12 cellular contexts compared by ENCODE assay signal in the genomic region with DNA sequence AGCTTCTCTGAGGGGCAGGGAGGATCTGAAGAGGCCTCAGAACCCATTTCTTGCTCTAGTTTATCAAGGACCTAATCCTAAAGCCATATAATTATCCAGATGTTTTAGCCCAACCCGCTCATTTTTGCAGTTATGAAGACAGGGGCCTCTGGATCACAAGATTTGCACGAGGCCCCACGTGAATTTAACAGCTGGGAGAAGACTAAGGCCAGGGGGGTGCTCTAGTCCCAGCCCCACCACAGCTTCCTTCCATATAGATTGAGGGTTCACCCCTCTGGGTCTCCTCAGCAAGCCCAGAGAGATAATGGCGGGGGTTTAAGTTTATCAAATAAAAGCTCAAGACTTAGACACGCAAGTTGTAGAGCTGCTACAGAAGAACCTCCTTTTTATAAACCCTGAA. TPM values are rescaled to one million over a fixed set of nuclear protein-coding genes. Genes with fewer than 3 reads are reported as not detected.
A peak's percentile ranks its signal among the peaks of the same experiment; 100 is the strongest.
DNase-seq lines count a peak whose midpoint lies in the region; ATAC-seq and TF ChIP-seq lines count a peak whose summit lies in the region.
"Had no signal": no experiment of that assay in that cellular context is flagged by ENCODE, and none has a peak within 500 bp of the region (broad histone marks: within the 10 kb centered on the region; RNA-seq: fewer than 3 reads in every experiment).

No MANE protein-coding gene starts in this region.

- peaks cover 6% of the 10 kb centered on the region; the same call in 1 of the 2 replicates for H3K9me3 ChIP-seq in SJSA1 (replicated peaks)
- peaks cover 0 to 7% of the 10 kb centered on the region in 2 donors for H3K9me3 ChIP-seq in esophagus (ENCODE audit: control insufficient read depth in 2 of 2, insufficient read depth in 1 of 2, low read depth in 1 of 2, low read length in 1 of 2)
- no peaks in the 10 kb centered on the region for H3K9me3 ChIP-seq in neural cell (ENCODE audit: low read length)
- H3K9me3 ChIP-seq in tibial artery, result no peaks in the 10 kb centered on the region
- H3K9me3 ChIP-seq in CD8-positive, alpha-beta T cell (ENCODE audit: low read length), result no peaks in the 10 kb centered on the region

- H3K4me1 Mint-ChIP-seq in stimulated activated effector memory CD8-positive, alpha-beta T cell treated with anti-CD3 and anti-CD28 coated beads, Interleukin-12 subunit alpha, Interleukin-12 subunit beta, amount 100 ng/mL, for 72 hours, result peaks cover 12% of the 10 kb centered on the region
- H3K4me1 Mint-ChIP-seq in CD8-positive, alpha-beta T cell (ENCODE audit: low read depth), result peaks cover 15% of the 10 kb centered on the region

- H3K9me3 Mint-ChIP-seq in stimulated activated effector memory CD8-positive, alpha-beta T cell treated with anti-CD3 and anti-CD28 coated beads, Interleukin-12 subunit alpha, Interleukin-12 subunit beta, amount 100 ng/mL, for 72 hours, result peaks cover 2% of the 10 kb centered on the region
- peaks cover 6% of the 10 kb centered on the region for H3K9me3 Mint-ChIP-seq in CD8-positive, alpha-beta T cell

- ATAC-seq in stimulated activated effector memory CD8-positive, alpha-beta T cell treated with anti-CD3 and anti-CD28 coated beads, Interleukin-12 subunit alpha, Interleukin-12 subunit beta, amount 100 ng/mL, for 72 hours, result no peak
- ATAC-seq in CD8-positive, alpha-beta T cell, result no peak
- ATAC-seq in HG02623 (IDR thresholded peaks at IDR 0.05; ENCODE audit: unreplicated experiment), result no peak
- ATAC-seq: activated CD4-positive, CD25-positive, alpha-beta regulatory T cell treated with anti-CD3 and anti-CD28 coated beads, Interleukin-2, amount 50 U/mL, for 24 hours; HCT116 had no signal

- no peaks in the 10 kb centered on the region for H3F3A ChIP-seq in neural cell (ENCODE audit: insufficient read depth, low read length, poor library complexity, severe bottlenecking)

- H3K4me1 ChIP-seq in SJSA1 (replicated peaks) (peaks cover 63% of the 10 kb centered on the region), esophagus (ENCODE audit: control insufficient read depth in 2 of 2, insufficient read depth in 2 of 2, low read length in 1 of 2) (peaks cover 10 to 28% of the 10 kb centered on the region in 2 donors), tibial artery (peaks cover 6 to 68% (median 59%) of the 10 kb centered on the region in 4 donors)
- H3K4me1 ChIP-seq in CD8-positive, alpha-beta T cell (ENCODE audit: insufficient read depth, low read length), result peaks cover 21% of the 10 kb centered on the region

- WGBS in esophagus, 2 donors, result 72 to 73% methylated on average over 5 of the region's 5 CpGs

- CTCF ChIA-PET in CD8-positive, alpha-beta T cell (lab: Charles Lee), result no interaction called here

- no peaks in the 10 kb centered on the region for H3K9me2 ChIP-seq in neural cell (ENCODE audit: insufficient read depth, low read length)

- TF ChIP-seq RAD21 in neural cell (conservative IDR thresholded peaks at IDR 0.05), result no peak

- H3K4me3 ChIP-seq in SJSA1 (no peak overlapping the region), esophagus (ENCODE audit: low read depth in 1 of 2, low read length in 2 of 2) (no peak overlapping the region), neural cell (ENCODE audit: low read length) (no peak overlapping the region), tibial artery (no peak overlapping the region)
- no peak overlapping the region for H3K4me3 ChIP-seq in CD8-positive, alpha-beta T cell (ENCODE audit: low read depth, low read length)

- H3K27ac Mint-ChIP-seq in stimulated activated effector memory CD8-positive, alpha-beta T cell treated with anti-CD3 and anti-CD28 coated beads, Interleukin-12 subunit alpha, Interleukin-12 subunit beta, amount 100 ng/mL, for 72 hours, result no peak overlapping the region
- no peak overlapping the region for H3K27ac Mint-ChIP-seq in CD8-positive, alpha-beta T cell

- H3K4me2 ChIP-seq in neural cell (ENCODE audit: low read length), result no peak overlapping the region

- no peak overlapping the region for H2AFZ ChIP-seq in neural cell (ENCODE audit: low read depth, low read length)

- intact Hi-C loops in tibial artery (cut with DNase I; ENCODE audit: low total_unique reads), result no loop called here
- intact Hi-C loops in CD8-positive, alpha-beta T cell (cut with DNase I, micrococcal nuclease), result no loop called here

- DNase-seq in SJSA1 (ENCODE audit: low read depth in 1 of 2, low spot score in 2 of 2) (no peak), tibial artery (peak in 1 of 2 donors; percentile 25)
- no peak for DNase-seq in stimulated activated effector memory CD8-positive, alpha-beta T cell treated with anti-CD3 and anti-CD28 coated beads, Interleukin-12 subunit alpha, Interleukin-12 subunit beta, amount 100 ng/mL, for 72 hours (ENCODE audit: low spot score in 2 of 2)
- no peak for DNase-seq in CD8-positive, alpha-beta T cell
- DNase-seq: Calu3, MM.1S had no signal

- no peaks in the 10 kb centered on the region for H3K79me2 ChIP-seq in neural cell (replicated peaks; ENCODE audit: insufficient read depth, low read length)

- H3K27ac ChIP-seq in SJSA1, result peak overlapping the region; percentile 100
- peak overlapping the region; percentile 53 to 73 for H3K27ac ChIP-seq in esophagus (ENCODE audit: low read depth in 2 of 2, low read length in 1 of 2)
- peak overlapping the region; percentile 4 for H3K27ac ChIP-seq in neural cell (ENCODE audit: low read length)
- peak overlapping the region; percentile 92 to 94 for H3K27ac ChIP-seq in tibial artery
- H3K27ac ChIP-seq in CD8-positive, alpha-beta T cell (ENCODE audit: low read depth, low read length), result no peak overlapping the region

- TF ChIP-seq CTCF in neural cell (IDR thresholded peaks at IDR 0.05; ENCODE audit: poor library complexity, severe bottlenecking) (no peak), tibial artery (IDR thresholded peaks at IDR 0.05) (no peak)
- no peak for TF ChIP-seq CTCF in CD8-positive, alpha-beta T cell (IDR thresholded peaks at IDR 0.05)

- no peak overlapping the region for H3K4me3 Mint-ChIP-seq in stimulated activated effector memory CD8-positive, alpha-beta T cell treated with anti-CD3 and anti-CD28 coated beads, Interleukin-12 subunit alpha, Interleukin-12 subunit beta, amount 100 ng/mL, for 72 hours
- H3K4me3 Mint-ChIP-seq in CD8-positive, alpha-beta T cell, result no peak overlapping the region

- H4K20me1 ChIP-seq in neural cell (ENCODE audit: insufficient read depth), result no peaks in the 10 kb centered on the region

- H3K27me3 Mint-ChIP-seq in CD8-positive, alpha-beta T cell (ENCODE audit: low read depth), result no peaks in the 10 kb centered on the region

- TF ChIP-seq EP300 in neural cell (conservative IDR thresholded peaks at IDR 0.05; ENCODE audit: poor library complexity, severe bottlenecking), result no peak

- peak overlapping the region; percentile 29 for H3K9ac ChIP-seq in neural cell (ENCODE audit: low read length)

- no peaks in the 10 kb centered on the region for H3K36me3 Mint-ChIP-seq in stimulated activated effector memory CD8-positive, alpha-beta T cell treated with anti-CD3 and anti-CD28 coated beads, Interleukin-12 subunit alpha, Interleukin-12 subunit beta, amount 100 ng/mL, for 72 hours
- no peaks in the 10 kb centered on the region for H3K36me3 Mint-ChIP-seq in CD8-positive, alpha-beta T cell

- no peaks in the 10 kb centered on the region for H3K36me3 ChIP-seq in SJSA1
- H3K36me3 ChIP-seq in esophagus (ENCODE audit: control insufficient read depth in 2 of 2, insufficient read depth in 2 of 2, low read length in 1 of 2), result no peaks in the 10 kb centered on the region
- H3K36me3 ChIP-seq in neural cell (ENCODE audit: insufficient read depth, low read length), result no peaks in the 10 kb centered on the region
- no peaks in the 10 kb centered on the region for H3K36me3 ChIP-seq in tibial artery
- H3K36me3 ChIP-seq in CD8-positive, alpha-beta T cell (ENCODE audit: insufficient read depth, low read length), result no peaks in the 10 kb centered on the region

- no peaks in the 10 kb centered on the region for H3K27me3 ChIP-seq in SJSA1 (replicated peaks)
- no peaks in the 10 kb centered on the region for H3K27me3 ChIP-seq in esophagus (ENCODE audit: control insufficient read depth in 1 of 2, insufficient read depth in 2 of 2, low read length in 2 of 2)
- H3K27me3 ChIP-seq in neural cell (ENCODE audit: insufficient read depth, low read depth, low read length), result no peaks in the 10 kb centered on the region
- no peaks in the 10 kb centered on the region for H3K27me3 ChIP-seq in tibial artery
- no peaks in the 10 kb centered on the region for H3K27me3 ChIP-seq in CD8-positive, alpha-beta T cell (ENCODE audit: insufficient read depth, low read length)

- POLR2A ChIA-PET in CD8-positive, alpha-beta T cell (lab: Charles Lee), result no interaction called here

TF ChIP-seq in neural cell, 6 proteins besides CTCF, POLR2A, EP300 and RAD21 (continues in another document):
- no peak for TF ChIP-seq REST (IDR thresholded peaks at IDR 0.05; ENCODE audit: borderline replicate concordance)

RNA-seq across cellular contexts. Expression of gene CPA1, which starts 7.5 kb away (rescaled TPM):
- total RNA-seq in SJSA1 (2014; rRNA removed; shearing (Covaris generic)), result not detected in 2 replicates
- 1 to 10 TPM in 1 of 2 donors, under 1 TPM in 1; 0.20 to 1.1 TPM for polyA plus RNA-seq in esophagus
- not detected in 2 replicates for polyA plus RNA-seq in neural cell
- polyA minus RNA-seq in neural cell, result not detected in 2 replicates
- total RNA-seq in CD8-positive, alpha-beta T cell, result not detected
- total RNA-seq: Calu3 had no signal

RNA-seq across cellular contexts. Expression of gene CPA5, which starts 28.2 kb away (rescaled TPM):
- 0.87 TPM in 1 of 2 replicates, not detected in the other for total RNA-seq in SJSA1 (2014; rRNA removed; shearing (Covaris generic))
- polyA plus RNA-seq in esophagus (under 1 TPM; 0.01 to 0.04 TPM), neural cell (not detected in 2 replicates)
- 0.46 and 0.49 TPM in 2 replicates for polyA minus RNA-seq in neural cell
- not detected for total RNA-seq in CD8-positive, alpha-beta T cell
- total RNA-seq: Calu3, omental fat pad had no signal
